25 cellular contexts compared by ENCODE assay signal in the genomic region with DNA sequence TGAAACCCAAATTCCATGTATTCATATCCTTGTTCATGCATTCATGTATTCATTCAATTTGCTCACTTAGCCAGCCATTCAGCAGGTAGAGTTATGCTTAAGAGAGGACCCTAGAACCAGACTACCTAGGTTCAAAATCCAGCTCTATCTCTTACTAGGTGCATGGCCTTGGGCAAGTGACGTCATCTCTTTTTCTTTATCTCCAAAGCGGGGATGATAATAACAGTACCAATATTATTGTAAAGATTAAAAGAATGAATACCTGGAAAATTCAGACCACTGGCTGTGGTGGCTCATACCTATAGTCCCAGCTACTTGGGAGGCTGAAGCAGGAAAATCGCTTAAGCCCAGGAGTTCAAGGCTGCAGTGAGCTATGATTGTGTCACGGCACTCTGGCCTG.
"Had no signal": no experiment of that assay in that cellular context is flagged by ENCODE, and none has a peak within 500 bp of the region (broad histone marks: within the 10 kb centered on the region; RNA-seq: fewer than 3 reads in every experiment).

No MANE protein-coding gene starts in this region.

- H3K4me1 ChIP-seq: esophagus squamous epithelium, gastrocnemius medialis had no signal

- H3K27ac ChIP-seq: coronary artery, epithelial cell of prostate, esophagus squamous epithelium, gastrocnemius medialis, heart right ventricle, left lung, lower lobe of right lung had no signal

- DNase-seq: effector CD8-positive, alpha-beta T cell; effector memory CD8-positive, alpha-beta T cell; endodermal cell; erythroblast; esophagus squamous epithelium; foreskin fibroblast; foreskin melanocyte; gastrocnemius medialis; glutamatergic neuron; head of caudate nucleus; heart right ventricle; hippocampal formation; left cardiac atrium; left lung; left ventricle myocardium superior; lower lobe of right lung; mesendoderm; mucosa of descending colon had no signal

- H3K27me3 Mint-ChIP-seq: effector memory CD8-positive, alpha-beta T cell had no signal

- FAIRE-seq: colon, endometrium, islet of Langerhans, keratinocyte had no signal

- H3K4me3 ChIP-seq: coronary artery, esophagus squamous epithelium, gastrocnemius medialis, heart right ventricle, left lung, lower lobe of right lung, mucosa of descending colon had no signal

- H3K9me3 ChIP-seq: esophagus squamous epithelium, gastrocnemius medialis, heart right ventricle, left lung, lower lobe of right lung, mucosa of descending colon had no signal

- H3K36me3 ChIP-seq: esophagus squamous epithelium, gastrocnemius medialis, heart right ventricle, left lung, lower lobe of right lung had no signal

- H3K27me3 ChIP-seq: esophagus squamous epithelium, gastrocnemius medialis, heart right ventricle, left lung had no signal

- H3K9me3 Mint-ChIP-seq: effector memory CD8-positive, alpha-beta T cell; endodermal cell had no signal

- ATAC-seq: effector memory CD8-positive, alpha-beta T cell; esophagus mucosa; gastrocnemius medialis; heart right ventricle; left cardiac atrium; left lung; left ventricle myocardium superior; lower lobe of right lung; mucosa of descending colon had no signal

- H3K4me3 Mint-ChIP-seq: effector memory CD8-positive, alpha-beta T cell; endodermal cell had no signal

- H3K27ac Mint-ChIP-seq: endodermal cell had no signal
